In genomic region chr1:51542158-51542953, GRCh38 we compare ENCODE assay signal across 26 cellular contexts.
"Had no signal": no experiment of that assay in that cellular context is flagged by ENCODE, and none has a peak within 500 bp of the region (broad histone marks: within the 10 kb centered on the region; RNA-seq: fewer than 3 reads in every experiment).

No MANE protein-coding gene starts in this region.

- H3K9ac ChIP-seq: neural progenitor cell, parathyroid adenoma had no signal

- H3K4me1 ChIP-seq: breast epithelium, esophagus muscularis mucosa, heart left ventricle, left lung, lower lobe of right lung, neural progenitor cell, parathyroid adenoma, vagina had no signal

- H3K27me3 ChIP-seq: breast epithelium, esophagus muscularis mucosa, foreskin keratinocyte, heart left ventricle, left lung, neural progenitor cell, vagina had no signal

- H3K27ac ChIP-seq: breast epithelium, esophagus muscularis mucosa, foreskin keratinocyte, heart left ventricle, left lung, lower lobe of right lung, neural progenitor cell, parathyroid adenoma, psoas muscle, thoracic aorta, vagina had no signal

- DNase-seq: activated B cell treated with CpG ODN at 0.5 μM for 24 hours; activated CD8-positive, alpha-beta memory T cell treated with anti-CD3 and anti-CD28 coated beads, Interleukin-2, amount 50 U/mL, for 4 hours; activated naive CD4-positive, alpha-beta T cell treated with Interleukin-2 at 50 U/mL for 16 hours; activated T-cell treated with anti-CD3 and anti-CD28 coated beads, Interleukin-2, amount 50 U/mL, for 24 hours; endodermal cell; foreskin keratinocyte; heart left ventricle; left lung; lower lobe of right lung; mesenchymal stem cell; naive thymus-derived CD8-positive, alpha-beta T cell; occipital lobe; psoas muscle; stimulated activated CD4-positive, alpha-beta T cell treated with anti-CD3 and anti-CD28 coated beads, Interleukin-1b, Interleukin-23, amount 100 ng/mL, for 48 hours; stimulated activated naive CD4-positive, alpha-beta T cell treated with Interleukin-2 at 50 U/mL for 16 hours; T-cell had no signal

- H3K4me3 Mint-ChIP-seq: activated B cell treated with CpG ODN at 0.5 μM for 24 hours; central memory CD8-positive, alpha-beta T cell; dendritic cell treated with granulocyte-macrophage colony-stimulating factor and Interleukin-4, amounts not matched to agents 40 ng/mL and 50 ng/mL, for 4 days; endodermal cell; naive thymus-derived CD8-positive, alpha-beta T cell; neural progenitor cell; T-cell; type B pancreatic cell had no signal

- H3K36me3 ChIP-seq: breast epithelium, esophagus muscularis mucosa, heart left ventricle, left lung, lower lobe of right lung, neural progenitor cell, thoracic aorta, vagina had no signal

- H3K9me3 ChIP-seq: breast epithelium, left lung, lower lobe of right lung, psoas muscle, thoracic aorta, vagina had no signal

- H2AFZ ChIP-seq: neural progenitor cell, parathyroid adenoma had no signal

- H3K9me3 Mint-ChIP-seq: activated B cell treated with CpG ODN at 0.5 μM for 24 hours; activated T-cell treated with anti-CD3 and anti-CD28 coated beads, Interleukin-2, amount 50 U/mL, for 24 hours; central memory CD8-positive, alpha-beta T cell; dendritic cell treated with granulocyte-macrophage colony-stimulating factor and Interleukin-4, amounts not matched to agents 40 ng/mL and 50 ng/mL, for 4 days; naive thymus-derived CD8-positive, alpha-beta T cell; T-cell; type B pancreatic cell had no signal

- ATAC-seq: heart left ventricle; left lung; lower lobe of right lung; naive thymus-derived CD8-positive, alpha-beta T cell; T-cell had no signal

- H3K4me2 ChIP-seq: neural progenitor cell, smooth muscle cell had no signal

- H3K4me1 Mint-ChIP-seq: activated B cell treated with CpG ODN at 0.5 μM for 24 hours; central memory CD8-positive, alpha-beta T cell; endodermal cell; naive thymus-derived CD8-positive, alpha-beta T cell; neural progenitor cell; T-cell had no signal

- H3K4me3 ChIP-seq: breast epithelium, esophagus muscularis mucosa, heart left ventricle, left lung, lower lobe of right lung, neural progenitor cell, psoas muscle, smooth muscle cell, thoracic aorta, vagina had no signal

- H3K27me3 Mint-ChIP-seq: activated B cell treated with CpG ODN at 0.5 μM for 24 hours; activated T-cell treated with anti-CD3 and anti-CD28 coated beads, Interleukin-2, amount 50 U/mL, for 24 hours; central memory CD8-positive, alpha-beta T cell; dendritic cell treated with granulocyte-macrophage colony-stimulating factor and Interleukin-4, amounts not matched to agents 40 ng/mL and 50 ng/mL, for 4 days; naive thymus-derived CD8-positive, alpha-beta T cell; T-cell; type B pancreatic cell had no signal

- H3K27ac Mint-ChIP-seq: activated B cell treated with CpG ODN at 0.5 μM for 24 hours; dendritic cell treated with granulocyte-macrophage colony-stimulating factor and Interleukin-4, amounts not matched to agents 40 ng/mL and 50 ng/mL, for 4 days; endodermal cell; neural progenitor cell; T-cell; type B pancreatic cell had no signal

- H3K79me2 ChIP-seq: parathyroid adenoma had no signal

- H3K36me3 Mint-ChIP-seq: naive thymus-derived CD8-positive, alpha-beta T cell; neural progenitor cell; T-cell; type B pancreatic cell had no signal
